In the genomic region with DNA sequence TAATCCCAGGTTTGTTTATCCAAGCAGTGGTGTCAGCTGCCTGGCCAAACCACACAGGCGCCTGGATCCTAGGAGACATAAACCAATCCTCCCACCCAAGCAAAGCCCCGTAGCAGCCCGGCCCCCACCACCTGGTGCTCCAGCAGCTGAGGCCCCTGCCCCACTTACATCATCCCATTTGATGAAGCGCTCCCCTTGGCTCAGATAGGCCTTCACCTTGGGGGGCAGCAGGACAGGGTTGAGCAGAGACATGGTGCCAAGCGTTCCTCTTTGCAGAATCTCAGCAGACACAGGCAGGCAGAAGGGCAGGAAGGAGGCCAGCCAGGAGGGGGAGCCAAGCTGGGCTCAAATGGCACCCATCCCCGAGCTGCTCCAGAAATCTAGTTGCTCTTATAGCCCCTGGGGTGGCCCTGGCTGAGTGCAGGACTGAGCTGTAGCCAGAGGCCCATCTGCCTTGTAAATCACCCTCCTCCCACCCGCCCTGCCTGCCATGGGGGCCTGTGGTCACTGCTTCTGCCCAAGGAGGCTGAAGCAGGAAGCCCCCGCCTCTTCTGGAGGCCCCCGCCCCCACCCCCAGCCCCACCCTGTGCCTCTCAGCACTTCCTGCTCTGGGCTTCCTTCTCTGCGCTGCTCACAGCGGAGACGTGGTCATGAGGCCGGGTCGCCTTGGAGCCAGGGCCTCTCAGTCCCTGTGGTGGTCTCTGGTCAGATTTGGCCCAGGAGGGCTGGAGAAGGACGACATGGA, we compare ENCODE assay signal across 1 cellular context.
TF ChIP-seq lines count a peak whose summit lies in the region.

PLCB2 (minus strand) TSS at position 515 of the 745 bp plus-strand sequence; CDS start at position 252, 263 bp downstream.

TF ChIP-seq in GM23338, 12 proteins besides CTCF, POLR2A, EP300 and RAD21 (continued from another document):
- TF ChIP-seq, protein P1, sequence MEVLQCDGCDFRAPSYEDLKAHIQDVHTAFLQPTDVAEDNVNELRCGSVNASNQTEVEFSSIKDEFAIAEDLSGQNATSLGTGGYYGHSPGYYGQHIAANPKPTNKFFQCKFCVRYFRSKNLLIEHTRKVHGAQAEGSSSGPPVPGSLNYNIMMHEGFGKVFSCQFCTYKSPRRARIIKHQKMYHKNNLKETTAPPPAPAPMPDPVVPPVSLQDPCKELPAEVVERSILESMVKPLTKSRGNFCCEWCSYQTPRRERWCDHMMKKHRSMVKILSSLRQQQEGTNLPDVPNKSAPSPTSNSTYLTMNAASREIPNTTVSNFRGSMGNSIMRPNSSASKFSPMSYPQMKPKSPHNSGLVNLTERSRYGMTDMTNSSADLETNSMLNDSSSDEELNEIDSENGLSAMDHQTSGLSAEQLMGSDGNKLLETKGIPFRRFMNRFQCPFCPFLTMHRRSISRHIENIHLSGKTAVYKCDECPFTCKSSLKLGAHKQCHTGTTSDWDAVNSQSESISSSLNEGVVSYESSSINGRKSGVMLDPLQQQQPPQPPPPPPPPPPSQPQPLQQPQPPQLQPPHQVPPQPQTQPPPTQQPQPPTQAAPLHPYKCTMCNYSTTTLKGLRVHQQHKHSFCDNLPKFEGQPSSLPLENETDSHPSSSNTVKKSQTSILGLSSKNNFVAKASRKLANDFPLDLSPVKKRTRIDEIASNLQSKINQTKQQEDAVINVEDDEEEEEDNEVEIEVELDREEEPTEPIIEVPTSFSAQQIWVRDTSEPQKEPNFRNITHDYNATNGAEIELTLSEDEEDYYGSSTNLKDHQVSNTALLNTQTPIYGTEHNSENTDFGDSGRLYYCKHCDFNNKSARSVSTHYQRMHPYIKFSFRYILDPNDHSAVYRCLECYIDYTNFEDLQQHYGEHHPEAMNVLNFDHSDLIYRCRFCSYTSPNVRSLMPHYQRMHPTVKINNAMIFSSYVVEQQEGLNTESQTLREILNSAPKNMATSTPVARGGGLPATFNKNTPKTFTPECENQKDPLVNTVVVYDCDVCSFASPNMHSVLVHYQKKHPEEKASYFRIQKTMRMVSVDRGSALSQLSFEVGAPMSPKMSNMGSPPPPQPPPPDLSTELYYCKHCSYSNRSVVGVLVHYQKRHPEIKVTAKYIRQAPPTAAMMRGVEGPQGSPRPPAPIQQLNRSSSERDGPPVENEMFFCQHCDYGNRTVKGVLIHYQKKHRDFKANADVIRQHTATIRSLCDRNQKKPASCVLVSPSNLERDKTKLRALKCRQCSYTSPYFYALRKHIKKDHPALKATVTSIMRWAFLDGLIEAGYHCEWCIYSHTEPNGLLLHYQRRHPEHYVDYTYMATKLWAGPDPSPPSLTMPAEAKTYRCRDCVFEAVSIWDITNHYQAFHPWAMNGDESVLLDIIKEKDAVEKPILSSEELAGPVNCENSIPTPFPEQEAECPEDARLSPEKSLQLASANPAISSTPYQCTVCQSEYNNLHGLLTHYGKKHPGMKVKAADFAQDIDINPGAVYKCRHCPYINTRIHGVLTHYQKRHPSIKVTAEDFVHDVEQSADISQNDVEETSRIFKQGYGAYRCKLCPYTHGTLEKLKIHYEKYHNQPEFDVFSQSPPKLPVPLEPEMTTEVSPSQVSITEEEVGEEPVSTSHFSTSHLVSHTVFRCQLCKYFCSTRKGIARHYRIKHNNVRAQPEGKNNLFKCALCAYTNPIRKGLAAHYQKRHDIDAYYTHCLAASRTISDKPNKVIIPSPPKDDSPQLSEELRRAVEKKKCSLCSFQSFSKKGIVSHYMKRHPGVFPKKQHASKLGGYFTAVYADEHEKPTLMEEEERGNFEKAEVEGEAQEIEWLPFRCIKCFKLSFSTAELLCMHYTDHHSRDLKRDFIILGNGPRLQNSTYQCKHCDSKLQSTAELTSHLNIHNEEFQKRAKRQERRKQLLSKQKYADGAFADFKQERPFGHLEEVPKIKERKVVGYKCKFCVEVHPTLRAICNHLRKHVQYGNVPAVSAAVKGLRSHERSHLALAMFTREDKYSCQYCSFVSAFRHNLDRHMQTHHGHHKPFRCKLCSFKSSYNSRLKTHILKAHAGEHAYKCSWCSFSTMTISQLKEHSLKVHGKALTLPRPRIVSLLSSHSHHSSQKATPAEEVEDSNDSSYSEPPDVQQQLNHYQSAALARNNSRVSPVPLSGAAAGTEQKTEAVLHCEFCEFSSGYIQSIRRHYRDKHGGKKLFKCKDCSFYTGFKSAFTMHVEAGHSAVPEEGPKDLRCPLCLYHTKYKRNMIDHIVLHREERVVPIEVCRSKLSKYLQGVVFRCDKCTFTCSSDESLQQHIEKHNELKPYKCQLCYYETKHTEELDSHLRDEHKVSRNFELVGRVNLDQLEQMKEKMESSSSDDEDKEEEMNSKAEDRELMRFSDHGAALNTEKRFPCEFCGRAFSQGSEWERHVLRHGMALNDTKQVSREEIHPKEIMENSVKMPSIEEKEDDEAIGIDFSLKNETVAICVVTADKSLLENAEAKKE (CRISPR knock-in tag; IDR thresholded peaks at IDR 0.05): no peak
- TF ChIP-seq ZNF114 (CRISPR knock-in tag; IDR thresholded peaks at IDR 0.05) (no peak), ZNF331 (CRISPR knock-in tag; IDR thresholded peaks at IDR 0.05; ENCODE audit: low read depth) (no peak), EZH2phosphoT487 (IDR thresholded peaks at IDR 0.05; ENCODE audit: unreplicated experiment) (no peak), EZH2 (IDR thresholded peaks at IDR 0.05; ENCODE audit: low read depth, unreplicated experiment) (no peak), POLR2AphosphoS5 (IDR thresholded peaks at IDR 0.05; ENCODE audit: low read depth) (no peak; the same call in 1 of the 2 replicates), REST (IDR thresholded peaks at IDR 0.05; ENCODE audit: unreplicated experiment) (no peak), NANOG (IDR thresholded peaks at IDR 0.05; ENCODE audit: borderline replicate concordance) (no peak)
